In the genomic region with DNA sequence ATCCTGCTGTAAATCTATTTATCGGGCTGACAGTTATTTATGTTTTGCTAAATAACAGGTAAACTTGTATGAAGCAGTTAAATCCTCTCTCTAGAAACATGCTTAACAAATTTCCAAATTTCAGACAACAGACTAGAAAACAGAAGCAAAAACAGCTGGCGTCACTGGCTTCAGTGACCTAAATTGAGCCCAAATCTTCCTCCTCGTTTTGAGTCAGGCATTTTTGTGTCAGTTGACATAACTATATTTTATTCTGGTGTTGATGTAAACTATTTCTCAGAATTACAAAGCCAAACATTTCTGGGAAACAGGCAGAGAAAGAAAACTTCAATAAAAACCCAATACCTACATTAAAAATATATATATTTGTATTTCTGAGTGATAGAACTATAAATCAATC, we compare ENCODE assay signal across 16 cellular contexts. TPM values are rescaled to one million over a fixed set of nuclear protein-coding genes. Genes with fewer than 3 reads are reported as not detected.
DNase-seq lines count a peak whose midpoint lies in the region; ATAC-seq and TF ChIP-seq lines count a peak whose summit lies in the region.
"Had no signal": no experiment of that assay in that cellular context is flagged by ENCODE, and none has a peak within 500 bp of the region (broad histone marks: within the 10 kb centered on the region; RNA-seq: fewer than 3 reads in every experiment).

No MANE protein-coding gene starts in this region.

- H3K27me3 Mint-ChIP-seq in stimulated activated naive CD8-positive, alpha-beta T cell treated with anti-CD3 and anti-CD28 coated beads, Interleukin-15, Interleukin-2, amounts not matched to agents 100 ng/mL and 50 ng/mL, for 24 hours, result no peaks in the 10 kb centered on the region
- no peaks in the 10 kb centered on the region for H3K27me3 Mint-ChIP-seq in stimulated activated naive CD8-positive, alpha-beta T cell treated with anti-CD3 and anti-CD28 coated beads, Interleukin-15, amount 100 ng/mL, for 72 hours
- H3K27me3 Mint-ChIP-seq in chondrocyte (ENCODE audit: low read depth) (no peaks in the 10 kb centered on the region), nephron (ENCODE audit: low read depth) (no peaks in the 10 kb centered on the region)
- H3K27me3 Mint-ChIP-seq: dendritic cell treated with granulocyte-macrophage colony-stimulating factor and Interleukin-4, amounts not matched to agents 40 ng/mL and 50 ng/mL, for 4 days had no signal

- peak overlapping the region; percentile 18 for H3K27ac ChIP-seq in vagina

- DNase-seq in stimulated activated naive CD8-positive, alpha-beta T cell treated with anti-CD3 and anti-CD28 coated beads, Interleukin-15, amount 100 ng/mL, for 72 hours, result no peak
- DNase-seq in chondrocyte (ENCODE audit: low spot score), result no peak
- DNase-seq in vagina (ENCODE audit: extremely low spot score in 2 of 2), result no peak
- DNase-seq in HAP-1 (ENCODE audit: low spot score in 2 of 2), result no peak
- no peak for DNase-seq in NCI-H187 treated with DMSO at 0.1 percent for 48 hours (lab: John Stamatoyannopoulos, UW)
- no peak for DNase-seq in NCI-H2081 (lab: John Stamatoyannopoulos, UW)
- DNase-seq: anterior cingulate cortex; gastrocnemius medialis; H9; NCI-H1048; Right ventricle myocardium superior; stimulated activated CD4-positive, alpha-beta T cell treated with anti-CD3 and anti-CD28 coated beads, Interleukin-12 subunit alpha, Interleukin-12 subunit beta, amount 100 ng/mL, for 4 hours had no signal

- no peaks in the 10 kb centered on the region for H3K36me3 ChIP-seq in vagina
- H3K36me3 ChIP-seq in HAP-1 (replicated peaks), result no peaks in the 10 kb centered on the region
- H3K36me3 ChIP-seq: gastrocnemius medialis had no signal

- TF ChIP-seq CTCF in chondrocyte (IDR thresholded peaks at IDR 0.05) (no peak), nephron (IDR thresholded peaks at IDR 0.05; ENCODE audit: unreplicated experiment in 3 of 3) (no peak), vagina (IDR thresholded peaks at IDR 0.05) (no peak)

- peaks cover 57% of the 10 kb centered on the region for H3K4me1 Mint-ChIP-seq in stimulated activated naive CD8-positive, alpha-beta T cell treated with anti-CD3 and anti-CD28 coated beads, Interleukin-15, Interleukin-2, amounts not matched to agents 100 ng/mL and 50 ng/mL, for 24 hours (ENCODE audit: low read depth)
- H3K4me1 Mint-ChIP-seq in stimulated activated naive CD8-positive, alpha-beta T cell treated with anti-CD3 and anti-CD28 coated beads, Interleukin-15, amount 100 ng/mL, for 72 hours, result peaks cover 38% of the 10 kb centered on the region
- peaks cover 80% of the 10 kb centered on the region for H3K4me1 Mint-ChIP-seq in chondrocyte (ENCODE audit: low read depth)
- peaks cover 80% of the 10 kb centered on the region for H3K4me1 Mint-ChIP-seq in nephron
- H3K4me1 Mint-ChIP-seq: B cell had no signal

- H3K4me3 ChIP-seq in vagina (no peak overlapping the region), HAP-1 (no peak overlapping the region)

- H3K9me3 ChIP-seq in vagina (no peaks in the 10 kb centered on the region), HAP-1 (no peaks in the 10 kb centered on the region)
- H3K9me3 ChIP-seq: gastrocnemius medialis had no signal

- H3K4me3 Mint-ChIP-seq in stimulated activated naive CD8-positive, alpha-beta T cell treated with anti-CD3 and anti-CD28 coated beads, Interleukin-15, Interleukin-2, amounts not matched to agents 100 ng/mL and 50 ng/mL, for 24 hours, result no peak overlapping the region
- H3K4me3 Mint-ChIP-seq in stimulated activated naive CD8-positive, alpha-beta T cell treated with anti-CD3 and anti-CD28 coated beads, Interleukin-15, amount 100 ng/mL, for 72 hours, result no peak overlapping the region
- no peak overlapping the region for H3K4me3 Mint-ChIP-seq in chondrocyte (ENCODE audit: unreplicated experiment)
- peak overlapping the region in 1 of 3 experiments; percentile 35 for H3K4me3 Mint-ChIP-seq in nephron
- H3K4me3 Mint-ChIP-seq: B cell; dendritic cell treated with granulocyte-macrophage colony-stimulating factor and Interleukin-4, amounts not matched to agents 40 ng/mL and 50 ng/mL, for 4 days; H9 had no signal

- intact Hi-C loops in vagina (cut with DNase I), result no loop called here

- peak overlapping the region; percentile 22 for H3K27ac Mint-ChIP-seq in stimulated activated naive CD8-positive, alpha-beta T cell treated with anti-CD3 and anti-CD28 coated beads, Interleukin-15, Interleukin-2, amounts not matched to agents 100 ng/mL and 50 ng/mL, for 24 hours
- peak overlapping the region in 1 of 2 donors; percentile 83 for H3K27ac Mint-ChIP-seq in stimulated activated naive CD8-positive, alpha-beta T cell treated with anti-CD3 and anti-CD28 coated beads, Interleukin-15, amount 100 ng/mL, for 72 hours
- H3K27ac Mint-ChIP-seq in chondrocyte (ENCODE audit: unreplicated experiment) (peak overlapping the region; percentile 94), nephron (peak overlapping the region; percentile 36 to 52 (median 48))
- H3K27ac Mint-ChIP-seq: B cell; dendritic cell treated with granulocyte-macrophage colony-stimulating factor and Interleukin-4, amounts not matched to agents 40 ng/mL and 50 ng/mL, for 4 days; H9 had no signal

- TF ChIP-seq POLR2A in vagina (IDR thresholded peaks at IDR 0.05), result no peak

- H3K27me3 ChIP-seq in vagina, result no peaks in the 10 kb centered on the region
- no peaks in the 10 kb centered on the region for H3K27me3 ChIP-seq in HAP-1 (ENCODE audit: low read depth)
- H3K27me3 ChIP-seq: gastrocnemius medialis had no signal

- in situ Hi-C loops in HAP-1 (cut with MboI; ENCODE audit: low sequenced_read_pairs), result no loop called here

- peaks cover 66% of the 10 kb centered on the region for H3K4me1 ChIP-seq in vagina
- peaks cover 35% of the 10 kb centered on the region for H3K4me1 ChIP-seq in HAP-1

- H3K9me3 Mint-ChIP-seq in stimulated activated naive CD8-positive, alpha-beta T cell treated with anti-CD3 and anti-CD28 coated beads, Interleukin-15, Interleukin-2, amounts not matched to agents 100 ng/mL and 50 ng/mL, for 24 hours, result no peaks in the 10 kb centered on the region
- no peaks in the 10 kb centered on the region for H3K9me3 Mint-ChIP-seq in stimulated activated naive CD8-positive, alpha-beta T cell treated with anti-CD3 and anti-CD28 coated beads, Interleukin-15, amount 100 ng/mL, for 72 hours
- no peaks in the 10 kb centered on the region for H3K9me3 Mint-ChIP-seq in chondrocyte (ENCODE audit: low read depth)
- H3K9me3 Mint-ChIP-seq in nephron, result no peaks in the 10 kb centered on the region
- H3K9me3 Mint-ChIP-seq: dendritic cell treated with granulocyte-macrophage colony-stimulating factor and Interleukin-4, amounts not matched to agents 40 ng/mL and 50 ng/mL, for 4 days; H9 had no signal

- no peaks in the 10 kb centered on the region for H3K36me3 Mint-ChIP-seq in stimulated activated naive CD8-positive, alpha-beta T cell treated with anti-CD3 and anti-CD28 coated beads, Interleukin-15, Interleukin-2, amounts not matched to agents 100 ng/mL and 50 ng/mL, for 24 hours (ENCODE audit: low read depth)
- H3K36me3 Mint-ChIP-seq in chondrocyte (ENCODE audit: low read depth) (no peaks in the 10 kb centered on the region), nephron (ENCODE audit: low read depth) (peaks cover 2% of the 10 kb centered on the region)

- no peak for ATAC-seq in stimulated activated naive CD8-positive, alpha-beta T cell treated with anti-CD3 and anti-CD28 coated beads, Interleukin-15, amount 100 ng/mL, for 72 hours
- ATAC-seq: gastrocnemius medialis had no signal

RNA-seq across cellular contexts. Expression of gene RBMS1, which starts 21.7 kb away (rescaled TPM):
- total RNA-seq in chondrocyte, result 133 to 184 TPM (median 137 TPM) in 3 replicates
- 93.3 TPM for total RNA-seq in vagina
